In genomic region chr13:36432106-36432544, GRCh38 we compare ENCODE assay signal across 8 cellular contexts. TPM values are rescaled to one million over a fixed set of nuclear protein-coding genes. Genes with fewer than 3 reads are reported as not detected.
DNase-seq lines count a peak whose midpoint lies in the region; ATAC-seq and TF ChIP-seq lines count a peak whose summit lies in the region.

TSS of gene CCNA1 (plus strand) at chr13:36432495. CDS start at chr13:36433057, 562 bp downstream.

- POLR2A ChIA-PET in AG04449 (lab: Yijun Ruan, JAX), result no interaction called here

- no peaks in the 10 kb centered on the region for H3K9me3 ChIP-seq in skeletal muscle satellite cell (replicated peaks; ENCODE audit: low read length)

- CTCF ChIA-PET in AG04449 (lab: Yijun Ruan, JAX), result interaction anchor here (0.8 to 1.0 kb wide), 2 partner anchors 11 to 12 kb away, joined by 3 to 4 read pairs; no protein-coding TSS in a partner anchor

- no peak for TF ChIP-seq CTCF in AG04449 (IDR thresholded peaks at IDR 0.05; ENCODE audit: insufficient read depth, low read length, missing control alignments)

- ATAC-seq in GM19035 (IDR thresholded peaks at IDR 0.05; ENCODE audit: unreplicated experiment) (peak; percentile 59), GM21717 (IDR thresholded peaks at IDR 0.05; ENCODE audit: unreplicated experiment) (no peak)

- H3K27me3 ChIP-seq in skeletal muscle satellite cell (ENCODE audit: control insufficient read depth, insufficient read depth, low read length), result peaks cover 47% of the 10 kb centered on the region

- no peak within 1 kb of the TSS for H3K9ac ChIP-seq in skeletal muscle satellite cell (ENCODE audit: low read depth, low read length)

- peaks cover 13% of the 10 kb centered on the region for H3K4me1 ChIP-seq in skeletal muscle satellite cell (ENCODE audit: control insufficient read depth, insufficient read depth, low read length)

- H3K4me3 ChIP-seq in AG04449 (ENCODE audit: low read depth, low read length) (peak within 1 kb of the TSS; percentile 37), skeletal muscle satellite cell (ENCODE audit: low read length) (peak within 1 kb of the TSS; percentile 70)

- no peaks in the 10 kb centered on the region for H3K36me3 ChIP-seq in skeletal muscle satellite cell (ENCODE audit: insufficient read depth, low read length)

- no peak for DNase-seq in AG04449 (ENCODE audit: low read depth, low spot score)
- DNase-seq in NCI-H345 (lab: John Stamatoyannopoulos, UW), result peak; percentile 55
- peak in 42 of 58 donors; percentile 14 to 80 (median 42) for DNase-seq in anterior cingulate cortex (lab: John Stamatoyannopoulos, UW)
- peak in 32 of 51 donors; percentile 10 to 69 (median 36) for DNase-seq in hypothalamus (lab: John Stamatoyannopoulos, UW)
- no peak for DNase-seq in OCI-M2 (lab: John Stamatoyannopoulos, UW; ENCODE audit: unreplicated experiment)

- H3K4me2 ChIP-seq in skeletal muscle satellite cell (ENCODE audit: low read length), result peak within 1 kb of the TSS; percentile 97

RNA-seq across cellular contexts. Expression of gene CCNA1, which starts in this region (rescaled TPM):
- under 0.01 and 1.5 TPM in 2 replicates for total RNA-seq in skeletal muscle satellite cell (2012; rRNA removed)

Comparison
In these comparisons a context has a peak if more than half of its experiments do, and no peak if none do; other contexts are left out.
1. DNase-seq: peak in NCI-H345 (single experiment), anterior cingulate cortex (42 of 58) and hypothalamus (32 of 51); none in AG04449 (single experiment) and OCI-M2 (single experiment).